29 cellular contexts compared by ENCODE assay signal in the genomic region with DNA sequence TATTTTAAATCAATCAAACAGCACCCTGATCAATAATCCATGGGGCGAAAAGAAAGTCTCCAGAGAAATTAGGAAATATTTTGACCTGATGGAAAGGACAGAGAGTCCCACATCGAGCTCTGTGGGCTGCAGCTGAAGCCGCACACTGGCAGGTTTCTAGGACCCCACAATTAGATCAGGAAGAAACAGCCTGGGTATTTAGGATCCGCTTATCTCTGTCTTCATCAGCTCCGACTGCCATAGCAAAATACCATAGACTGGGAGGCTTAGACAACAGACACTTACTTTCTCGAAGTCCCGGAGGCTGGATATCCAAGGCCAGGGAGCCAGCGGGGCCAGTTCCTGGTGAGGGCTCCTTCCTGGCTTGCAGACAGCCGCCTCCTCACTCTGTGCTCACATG. TPM values are rescaled to one million over a fixed set of nuclear protein-coding genes. Genes with fewer than 3 reads are reported as not detected.
"Had no signal": no experiment of that assay in that cellular context is flagged by ENCODE, and none has a peak within 500 bp of the region (broad histone marks: within the 10 kb centered on the region; RNA-seq: fewer than 3 reads in every experiment).

No MANE protein-coding gene starts in this region.

- H3K36me3 ChIP-seq: left ventricle myocardium inferior, neural progenitor cell, neutrophil, right atrium auricular region, suprapubic skin, thoracic aorta, tibial artery, uterus had no signal

- H3K4me3 ChIP-seq: hepatocyte, left ventricle myocardium inferior, lung, neural progenitor cell, right atrium auricular region, skin epidermis, suprapubic skin, thoracic aorta, tibial artery, uterus had no signal

- H3K27ac ChIP-seq: hepatocyte, left ventricle myocardium inferior, neural progenitor cell, neutrophil, parathyroid adenoma, right atrium auricular region, skin epidermis, suprapubic skin, thoracic aorta, tibial artery, uterus had no signal

- H3K4me2 ChIP-seq: hepatocyte, neural progenitor cell had no signal

- H3K4me1 ChIP-seq: left ventricle myocardium inferior, neural progenitor cell, parathyroid adenoma, right atrium auricular region, suprapubic skin, tibial artery, uterus had no signal

- ATAC-seq: natural killer cell, sciatic nerve had no signal

- DNase-seq: islet precursor cell; left ventricle myocardium inferior; mesendoderm; naive B cell; natural killer cell; nephron progenitor cell; occipital lobe; stimulated activated CD4-positive, alpha-beta T cell treated with anti-CD3 and anti-CD28 coated beads, Interleukin-12 subunit alpha, Interleukin-12 subunit beta, amount 100 ng/mL, for 4 hours; stimulated activated CD4-positive, alpha-beta T cell treated with anti-CD3 and anti-CD28 coated beads, Interleukin-15, amount 100 ng/mL, for 24 hours; stimulated activated CD4-positive, alpha-beta T cell treated with anti-CD3 and anti-CD28 coated beads, Interleukin-2, amount 100 ng/mL, for 24 hours; stimulated activated CD4-positive, alpha-beta T cell treated with anti-CD3 and anti-CD28 coated beads, Interleukin-4, amount 100 ng/mL, for 1 hour; stimulated activated naive CD4-positive, alpha-beta T cell; tibial artery; uterus had no signal

- H2AFZ ChIP-seq: hepatocyte, neural progenitor cell, parathyroid adenoma had no signal

- H3K9ac ChIP-seq: neural progenitor cell, parathyroid adenoma had no signal

- H3K9me3 ChIP-seq: left ventricle myocardium inferior, neutrophil, right atrium auricular region, suprapubic skin, thoracic aorta, tibial artery, uterus had no signal

- H3K79me2 ChIP-seq: hepatocyte, parathyroid adenoma had no signal

- H3K27me3 ChIP-seq: hepatocyte, neural progenitor cell, neutrophil, right atrium auricular region, suprapubic skin, tibial artery, uterus had no signal

RNA-seq across cellular contexts. Expression of gene ATP2B3, which starts 45.1 kb away (rescaled TPM):
- total RNA-seq: hepatocyte, kidney epithelial cell, left ventricle myocardium inferior, mononuclear cell, natural killer cell, pulmonary artery endothelial cell, right atrium auricular region, subcutaneous adipose tissue, suprapubic skin, ureter had no signal
- polyA plus RNA-seq: lung had no signal
